Comparison of ENCODE assay signal across 1 cellular context in the genomic region with DNA sequence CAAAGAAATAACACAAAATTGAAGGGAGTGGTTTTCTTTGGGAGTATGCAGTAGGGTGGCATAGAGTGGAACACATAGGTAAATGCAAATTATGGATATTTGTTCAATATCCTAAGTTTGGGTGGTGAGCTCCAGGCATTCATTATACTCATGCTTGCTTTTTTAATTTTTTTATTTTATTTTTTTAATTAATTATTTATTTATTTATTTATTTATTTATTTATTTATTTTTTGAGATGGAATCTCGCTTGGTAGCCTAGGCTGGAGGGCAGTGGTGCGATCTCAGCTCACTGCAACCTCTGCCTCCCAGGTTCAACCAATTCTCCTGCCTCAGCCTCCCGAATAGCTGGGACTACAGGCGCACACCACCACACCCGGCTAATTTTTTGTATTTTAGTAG.
TF ChIP-seq lines count a peak whose summit lies in the region.

No MANE protein-coding gene starts in this region.

TF ChIP-seq in HEK293, 187 proteins besides CTCF, POLR2A, EP300 and RAD21 (continued from another document):
- 0 out of 2 replicates have a peak, but pooled peaks have one; percentile 57 for TF ChIP-seq ZNF580 (tag by site-specific recombination; IDR thresholded peaks at IDR 0.05)
- TF ChIP-seq ZNF202 (tag by site-specific recombination; IDR thresholded peaks at IDR 0.05; ENCODE audit: borderline replicate concordance), result peak; percentile 80
- TF ChIP-seq ZBTB8A (tag by site-specific recombination; IDR thresholded peaks at IDR 0.05), result peak; percentile 80
- TF ChIP-seq ZBTB11 (tag by site-specific recombination; conservative IDR thresholded peaks at IDR 0.05; ENCODE audit: low read depth), result peak; percentile 89
- TF ChIP-seq REST (tag by site-specific recombination; IDR thresholded peaks at IDR 0.05), result peak; percentile 75
- TF ChIP-seq, protein P1, sequence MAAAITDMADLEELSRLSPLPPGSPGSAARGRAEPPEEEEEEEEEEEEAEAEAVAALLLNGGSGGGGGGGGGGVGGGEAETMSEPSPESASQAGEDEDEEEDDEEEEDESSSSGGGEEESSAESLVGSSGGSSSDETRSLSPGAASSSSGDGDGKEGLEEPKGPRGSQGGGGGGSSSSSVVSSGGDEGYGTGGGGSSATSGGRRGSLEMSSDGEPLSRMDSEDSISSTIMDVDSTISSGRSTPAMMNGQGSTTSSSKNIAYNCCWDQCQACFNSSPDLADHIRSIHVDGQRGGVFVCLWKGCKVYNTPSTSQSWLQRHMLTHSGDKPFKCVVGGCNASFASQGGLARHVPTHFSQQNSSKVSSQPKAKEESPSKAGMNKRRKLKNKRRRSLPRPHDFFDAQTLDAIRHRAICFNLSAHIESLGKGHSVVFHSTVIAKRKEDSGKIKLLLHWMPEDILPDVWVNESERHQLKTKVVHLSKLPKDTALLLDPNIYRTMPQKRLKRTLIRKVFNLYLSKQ (tag by site-specific recombination; IDR thresholded peaks at IDR 0.05; ENCODE audit: borderline replicate concordance), result peak; percentile 40; the same call in 1 of the 2 replicates
